ENCODE assay signal across 10 cellular contexts in the genomic region with DNA sequence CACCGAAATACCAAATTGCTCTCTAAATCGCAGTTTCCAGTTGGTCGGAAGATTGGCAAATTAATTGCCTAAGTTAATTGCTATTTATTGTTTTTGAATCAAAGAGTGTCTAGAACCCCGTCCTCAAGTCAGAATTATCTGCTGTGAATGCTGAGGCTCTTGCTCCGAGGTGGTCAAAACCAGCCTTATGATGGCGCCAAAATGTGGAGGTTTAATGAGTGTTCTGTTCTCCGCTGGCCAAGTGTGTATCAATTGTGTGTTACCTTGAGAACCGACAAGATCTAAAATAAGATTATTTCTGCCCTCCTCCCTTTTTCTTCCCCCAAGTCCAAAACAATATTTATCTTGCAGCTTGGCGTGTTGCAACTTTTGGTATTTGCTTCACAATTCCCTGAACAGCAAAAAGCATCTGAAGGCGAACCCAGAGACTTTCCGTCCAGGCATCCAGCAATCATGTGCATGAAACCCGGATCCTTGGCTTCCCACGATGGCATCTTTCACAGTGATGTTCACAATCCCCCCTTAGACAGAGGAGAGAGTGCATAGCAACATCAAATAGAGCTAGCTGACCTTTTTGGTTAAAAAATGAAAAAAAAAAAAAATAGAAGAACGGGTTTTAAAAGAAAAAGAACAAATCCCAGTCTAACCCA.
"Had no signal": no experiment of that assay in that cellular context is flagged by ENCODE, and none has a peak within 500 bp of the region (broad histone marks: within the 10 kb centered on the region; RNA-seq: fewer than 3 reads in every experiment).

No MANE protein-coding gene starts in this region.

- DNase-seq: GM23248, H7, HFFc6, KBM-7 had no signal

- H3K4me2 ChIP-seq: KMS-11 had no signal

- H3K27me3 Mint-ChIP-seq: IgD-negative memory B cell had no signal

- H2AFZ ChIP-seq: GM23248 had no signal

- H3K36me3 Mint-ChIP-seq: IgD-negative memory B cell had no signal

- H3K27ac ChIP-seq: GM23248, HL-60, KMS-11 had no signal

- H3K9me3 ChIP-seq: HAP-1 had no signal

- H3K9ac ChIP-seq: GM23248, KMS-11 had no signal

- H3K4me3 ChIP-seq: GM23248, HAP-1 had no signal

- H3K36me3 ChIP-seq: HAP-1 had no signal

- H3K4me1 Mint-ChIP-seq: IgD-negative memory B cell had no signal

- H3K4me3 Mint-ChIP-seq: HFFc6, IgD-negative memory B cell had no signal

- H3K27ac Mint-ChIP-seq: HFFc6, IgD-negative memory B cell had no signal

- ATAC-seq: HCT116, HepG2 had no signal
